Comparison of ENCODE assay signal across 26 cellular contexts in the genomic region with DNA sequence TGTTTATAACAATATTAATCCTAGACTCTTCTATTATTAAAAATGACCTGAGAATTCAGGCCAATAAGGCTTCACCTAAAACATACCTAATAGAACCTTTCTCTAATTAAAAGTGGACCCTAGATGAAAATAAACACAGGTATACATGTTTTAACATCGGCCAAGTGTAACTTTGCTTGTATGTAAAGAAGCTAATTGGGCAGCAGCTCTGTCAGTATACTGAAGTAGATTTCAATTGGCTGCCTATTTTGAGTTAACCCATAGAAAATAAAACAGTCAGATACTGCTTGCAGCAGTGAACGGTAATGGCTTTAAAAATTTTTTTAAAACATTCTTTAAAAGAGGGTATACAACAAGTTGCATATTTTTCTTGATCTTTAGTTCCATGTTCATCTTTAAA.
"Had no signal": no experiment of that assay in that cellular context is flagged by ENCODE, and none has a peak within 500 bp of the region (broad histone marks: within the 10 kb centered on the region; RNA-seq: fewer than 3 reads in every experiment).

No MANE protein-coding gene starts in this region.

- H3K4me3 ChIP-seq: dorsolateral prefrontal cortex, esophagus muscularis mucosa, gastroesophageal sphincter, heart left ventricle, hepatocyte, left lung, prostate gland, sigmoid colon, stomach, tibial artery had no signal

- H2AFZ ChIP-seq: hepatocyte had no signal

- FAIRE-seq: colon had no signal

- H3K27ac ChIP-seq: dorsolateral prefrontal cortex, epithelial cell of prostate, esophagus muscularis mucosa, foreskin keratinocyte, gastroesophageal sphincter, heart left ventricle, hepatocyte, left lung, prostate gland, sigmoid colon, stomach, tibial artery had no signal

- DNase-seq: dorsolateral prefrontal cortex; effector CD8-positive, alpha-beta T cell; endodermal cell; foreskin keratinocyte; heart left ventricle; left cardiac atrium; left lung; mesenchymal stem cell; midbrain; naive thymus-derived CD8-positive, alpha-beta T cell; nephron progenitor cell; nucleus accumbens; right cardiac atrium; sigmoid colon; stimulated activated CD4-positive, alpha-beta T cell treated with anti-CD3 and anti-CD28 coated beads, Interleukin-2, amount 100 ng/mL, for 24 hours; stimulated activated CD4-positive, alpha-beta T cell treated with anti-CD3 and anti-CD28 coated beads, Interleukin-4, amount 100 ng/mL, for 24 hours; stimulated activated naive CD4-positive, alpha-beta T cell treated with Interleukin-2 at 50 U/mL for 16 hours; stomach; tibial artery had no signal

- ATAC-seq: foreskin keratinocyte; gastroesophageal sphincter; heart left ventricle; left cardiac atrium; left lung; naive thymus-derived CD8-positive, alpha-beta T cell; right cardiac atrium; stimulated activated effector memory CD8-positive, alpha-beta T cell treated with anti-CD3 and anti-CD28 coated beads, Interleukin-12 subunit alpha, Interleukin-12 subunit beta, amount 100 ng/mL, for 72 hours had no signal

- H3K79me2 ChIP-seq: hepatocyte had no signal

- H3K36me3 ChIP-seq: esophagus muscularis mucosa, gastroesophageal sphincter, heart left ventricle, left lung, prostate gland, sigmoid colon, stomach, tibial artery had no signal

- H3K27me3 ChIP-seq: dorsolateral prefrontal cortex, esophagus muscularis mucosa, foreskin keratinocyte, gastroesophageal sphincter, heart left ventricle, hepatocyte, left lung, sigmoid colon, stomach, tibial artery had no signal

- H3K4me1 ChIP-seq: esophagus muscularis mucosa, foreskin keratinocyte, gastroesophageal sphincter, heart left ventricle, left lung, prostate gland, sigmoid colon, tibial artery had no signal

- H3K4me2 ChIP-seq: hepatocyte had no signal

- H3K9me3 ChIP-seq: prostate gland, sigmoid colon had no signal
